1 cellular context compared by ENCODE assay signal in the genomic region with DNA sequence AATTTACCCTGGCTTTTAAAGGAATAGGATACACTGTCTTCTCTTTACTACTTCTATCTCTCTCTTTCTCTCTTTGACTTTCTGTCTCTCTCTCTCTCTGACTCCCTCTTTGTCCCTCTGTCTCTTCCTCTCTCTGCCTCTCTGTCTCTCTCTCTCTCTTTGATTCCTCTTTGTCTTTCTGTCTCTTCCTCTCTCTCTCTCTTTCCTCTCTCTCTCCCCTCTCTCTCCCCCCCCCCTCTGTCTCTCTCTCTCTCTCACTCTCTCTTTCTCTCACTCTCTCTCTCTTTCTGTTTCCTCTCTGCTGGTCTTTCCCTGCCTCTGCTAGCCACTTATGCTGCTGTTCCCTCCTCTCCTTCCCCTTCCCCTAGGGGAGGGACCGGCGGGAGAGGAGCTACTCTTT.
TF ChIP-seq lines count a peak whose summit lies in the region.

No MANE protein-coding gene starts in this region.

TF ChIP-seq in HCT116, 20 proteins besides CTCF, POLR2A, EP300 and RAD21 (continued from another document):
- TF ChIP-seq, protein P1, sequence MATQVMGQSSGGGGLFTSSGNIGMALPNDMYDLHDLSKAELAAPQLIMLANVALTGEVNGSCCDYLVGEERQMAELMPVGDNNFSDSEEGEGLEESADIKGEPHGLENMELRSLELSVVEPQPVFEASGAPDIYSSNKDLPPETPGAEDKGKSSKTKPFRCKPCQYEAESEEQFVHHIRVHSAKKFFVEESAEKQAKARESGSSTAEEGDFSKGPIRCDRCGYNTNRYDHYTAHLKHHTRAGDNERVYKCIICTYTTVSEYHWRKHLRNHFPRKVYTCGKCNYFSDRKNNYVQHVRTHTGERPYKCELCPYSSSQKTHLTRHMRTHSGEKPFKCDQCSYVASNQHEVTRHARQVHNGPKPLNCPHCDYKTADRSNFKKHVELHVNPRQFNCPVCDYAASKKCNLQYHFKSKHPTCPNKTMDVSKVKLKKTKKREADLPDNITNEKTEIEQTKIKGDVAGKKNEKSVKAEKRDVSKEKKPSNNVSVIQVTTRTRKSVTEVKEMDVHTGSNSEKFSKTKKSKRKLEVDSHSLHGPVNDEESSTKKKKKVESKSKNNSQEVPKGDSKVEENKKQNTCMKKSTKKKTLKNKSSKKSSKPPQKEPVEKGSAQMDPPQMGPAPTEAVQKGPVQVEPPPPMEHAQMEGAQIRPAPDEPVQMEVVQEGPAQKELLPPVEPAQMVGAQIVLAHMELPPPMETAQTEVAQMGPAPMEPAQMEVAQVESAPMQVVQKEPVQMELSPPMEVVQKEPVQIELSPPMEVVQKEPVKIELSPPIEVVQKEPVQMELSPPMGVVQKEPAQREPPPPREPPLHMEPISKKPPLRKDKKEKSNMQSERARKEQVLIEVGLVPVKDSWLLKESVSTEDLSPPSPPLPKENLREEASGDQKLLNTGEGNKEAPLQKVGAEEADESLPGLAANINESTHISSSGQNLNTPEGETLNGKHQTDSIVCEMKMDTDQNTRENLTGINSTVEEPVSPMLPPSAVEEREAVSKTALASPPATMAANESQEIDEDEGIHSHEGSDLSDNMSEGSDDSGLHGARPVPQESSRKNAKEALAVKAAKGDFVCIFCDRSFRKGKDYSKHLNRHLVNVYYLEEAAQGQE (IDR thresholded peaks at IDR 0.05; ENCODE audit: low read depth), result no peak
- TF ChIP-seq ZNF274 (IDR thresholded peaks at IDR 0.05; ENCODE audit: low read depth, low read length) (no peak), TCF7L2 (IDR thresholded peaks at IDR 0.05; ENCODE audit: borderline replicate concordance, extremely low read depth, insufficient read depth, insufficient read length) (no peak), EGR1 (IDR thresholded peaks at IDR 0.05; ENCODE audit: low read depth) (no peak), EZH2phosphoT487 (IDR thresholded peaks at IDR 0.05; ENCODE audit: borderline replicate concordance) (no peak), FOSL1 (IDR thresholded peaks at IDR 0.05; ENCODE audit: low read depth) (no peak), CBX3 (IDR thresholded peaks at IDR 0.05; ENCODE audit: low read depth) (no peak)
